22 cellular contexts compared by ENCODE assay signal in genomic region chr16:64172652-64173051, GRCh38.
"Had no signal": no experiment of that assay in that cellular context is flagged by ENCODE, and none has a peak within 500 bp of the region (broad histone marks: within the 10 kb centered on the region; RNA-seq: fewer than 3 reads in every experiment).

No MANE protein-coding gene starts in this region.

- H3K9me3 ChIP-seq: SJSA1 had no signal

- H3K27me3 ChIP-seq: SJSA1 had no signal

- H3K27ac ChIP-seq: SJSA1, SK-N-MC had no signal

- H3K4me1 ChIP-seq: SJSA1 had no signal

- DNase-seq: Kasumi-1; KBM-7; MV-4-11; NCI-H1048; NCI-H1105; NCI-H1417; NCI-H1436 treated with DMSO at 0.1 percent for 48 hours; NCI-H1694; NCI-H187 treated with DMSO at 0.1 percent for 48 hours; NCI-H2029 treated with DMSO at 0.1 percent for 48 hours; NCI-H2171 treated with DMSO at 0.1 percent for 48 hours; NCI-H345; NCI-H446 treated with DMSO at 0.1 percent for 48 hours; NCI-H510A treated with DMSO at 0.1 percent for 48 hours; NCI-H526 treated with DMSO at 0.1 percent for 48 hours; NCI-H774; NK-92 treated with Interleukin-12 subunit alpha and Interleukin-12 subunit beta, amount 100 ng/mL, for 24 hours; Right ventricle myocardium superior; SIG-M5; T-helper 2 cell had no signal

- H3K4me3 ChIP-seq: SJSA1, SK-N-MC had no signal

- H3K36me3 ChIP-seq: SJSA1 had no signal
